9 cellular contexts compared by ENCODE assay signal in the genomic region with DNA sequence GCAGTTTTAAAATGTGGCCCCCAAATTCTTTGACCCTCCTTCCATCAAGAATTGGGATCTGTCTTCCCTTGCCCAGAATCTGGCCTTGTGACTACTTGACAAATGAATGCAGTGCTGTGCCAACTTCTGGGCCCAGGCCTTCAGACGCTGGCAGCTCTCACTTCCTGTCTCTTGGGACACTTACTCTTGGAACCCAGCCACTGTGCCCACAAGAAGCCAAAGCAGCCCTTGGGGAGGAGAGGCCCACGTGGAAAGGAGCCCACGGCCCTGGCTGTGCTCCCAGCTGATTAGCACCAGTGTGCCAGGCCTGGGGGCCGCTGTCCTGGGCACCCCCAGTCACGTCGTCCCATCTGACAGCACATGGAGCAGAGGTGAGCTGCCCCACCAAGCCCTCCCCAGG. TPM values are rescaled to one million over a fixed set of nuclear protein-coding genes. Genes with fewer than 3 reads are reported as not detected.
A peak's percentile ranks its signal among the peaks of the same experiment; 100 is the strongest.
DNase-seq lines count a peak whose midpoint lies in the region; ATAC-seq and TF ChIP-seq lines count a peak whose summit lies in the region.
"Had no signal": no experiment of that assay in that cellular context is flagged by ENCODE, and none has a peak within 500 bp of the region (broad histone marks: within the 10 kb centered on the region; RNA-seq: fewer than 3 reads in every experiment).

No MANE protein-coding gene starts in this region.

- intact Hi-C loops in sigmoid colon (cut with DNase I): no loop called here

- TF ChIP-seq EP300 in sigmoid colon (IDR thresholded peaks at IDR 0.05): no peak

- no peak overlapping the region for H3K4me3 ChIP-seq in sigmoid colon

- H3K27me3 ChIP-seq in sigmoid colon: no peaks in the 10 kb centered on the region

- H3K36me3 ChIP-seq in sigmoid colon: no peaks in the 10 kb centered on the region

- peak overlapping the region; percentile 7 to 86 (median 63) for H3K27ac ChIP-seq in sigmoid colon

- ATAC-seq in GM18511 (IDR thresholded peaks at IDR 0.05; ENCODE audit: unreplicated experiment) (peak; percentile 64), HG02571 (IDR thresholded peaks at IDR 0.05; ENCODE audit: unreplicated experiment) (no peak), HG03280 (IDR thresholded peaks at IDR 0.05; ENCODE audit: unreplicated experiment) (no peak)

- H3K9me3 ChIP-seq in sigmoid colon: no peaks in the 10 kb centered on the region

- TF ChIP-seq POLR2A in sigmoid colon (IDR thresholded peaks at IDR 0.05): no peak

- DNase-seq in RPMI8226: peak; percentile 77
- DNase-seq in foreskin melanocyte: peak; percentile 46
- peak; percentile 86 for DNase-seq in sigmoid colon
- DNase-seq in stimulated activated CD4-positive, alpha-beta T cell treated with anti-CD3 and anti-CD28 coated beads, Interleukin-1b, Interleukin-23, amount 100 ng/mL, for 48 hours: no peak
- DNase-seq in NCI-H146 (lab: John Stamatoyannopoulos, UW): no peak
- DNase-seq: activated T-cell treated with anti-CD3 and anti-CD28 coated beads, Interleukin-2, amount 50 U/mL, for 1 hour had no signal

- WGBS in sigmoid colon, 2 donors: 41 to 49% methylated on average over 6 of the region's 6 CpGs

- TF ChIP-seq CTCF in sigmoid colon (IDR thresholded peaks at IDR 0.05): no peak

- H3K4me1 ChIP-seq in sigmoid colon: peaks cover 0 to 64% (median 38%) of the 10 kb centered on the region in 4 donors

RNA-seq across cellular contexts. Expression of a gene that starts 56.6 kb away (rescaled TPM):
- 1,000 to 10,000 TPM in 3 of 4 donors, 100 to 1,000 TPM in 1; 991 to 2,007 (median 1,382) TPM for total RNA-seq in sigmoid colon
- 1,000 to 10,000 TPM; 3,342 to 6,789 (median 3,480) TPM for polyA plus RNA-seq in sigmoid colon

Comparison
In these comparisons a context has a peak if more than half of its experiments do, and no peak if none do; other contexts are left out.
1. DNase-seq: peak in RPMI8226 (single experiment), foreskin melanocyte (single experiment) and sigmoid colon (single experiment); none in stimulated activated CD4-positive, alpha-beta T cell treated with anti-CD3 and anti-CD28 coated beads, Interleukin-1b, Interleukin-23, amount 100 ng/mL, for 48 hours (single experiment) and NCI-H146 (single experiment).